ENCODE assay signal across 8 cellular contexts in genomic region chrX:13014111-13015094, GRCh38. TPM values are rescaled to one million over a fixed set of nuclear protein-coding genes. Genes with fewer than 3 reads are reported as not detected.
A peak's percentile ranks its signal among the peaks of the same experiment; 100 is the strongest.
DNase-seq lines count a peak whose midpoint lies in the region; ATAC-seq and TF ChIP-seq lines count a peak whose summit lies in the region.

No MANE protein-coding gene starts in this region.

- ATAC-seq in HG03025 (IDR thresholded peaks at IDR 0.05; ENCODE audit: low FRiP score, unreplicated experiment): peak; percentile 27
- peak; percentile 58 for ATAC-seq in activated T-helper 17 cell treated with anti-CD3 and anti-CD28 coated beads, Interleukin-2, amount 50 U/mL, for 72 hours (replicated peaks)

- peak overlapping the region in 1 of 8 donors; percentile 35 for H3K4me3 ChIP-seq in spleen

- H3K27me3 Mint-ChIP-seq in activated CD4-positive, alpha-beta T cell treated with anti-CD3 and anti-CD28 coated beads, Interleukin-2, amount 10 ng/mL, durations not matched to agents 24 days and 14 days: no peaks in the 10 kb centered on the region
- H3K27me3 Mint-ChIP-seq in activated T-helper 17 cell treated with anti-CD3 and anti-CD28 coated beads, Interleukin-2, amount 50 U/mL, for 72 hours: no peaks in the 10 kb centered on the region

- no peak for TF ChIP-seq POLR2A in spleen (IDR thresholded peaks at IDR 0.05)

- intact Hi-C loops in activated CD4-positive, alpha-beta T cell treated with anti-CD3 and anti-CD28 coated beads, Interleukin-2, amount 10 ng/mL, durations not matched to agents 24 days and 14 days (cut with micrococcal nuclease): loop anchor here (1.0 kb wide), 1 partner anchor 37 kb away; no protein-coding TSS in a partner anchor
- intact Hi-C loops in spleen (cut with DNase I; ENCODE audit: low total_unique reads): no loop called here

- peak overlapping the region; percentile 60 to 86 (median 76) for H3K27ac ChIP-seq in spleen

- H3K27me3 ChIP-seq in spleen (replicated peaks in 1 of 7): peaks cover 0 to 5% (median 0%) of the 10 kb centered on the region in 7 donors

- DNase-seq in activated CD4-positive, alpha-beta T cell treated with anti-CD3 and anti-CD28 coated beads, Interleukin-2, amount 10 ng/mL, durations not matched to agents 24 days and 14 days: no peak
- DNase-seq in activated CD4-positive, alpha-beta T cell treated with anti-CD3 and anti-CD28 coated beads, Interleukin-2, amount 50 U/mL, for 1 hour: no peak
- DNase-seq in spleen (no peak), amniotic stem cell (lab: John Stamatoyannopoulos, UW) (no peak), SIG-M5 (lab: John Stamatoyannopoulos, UW) (no peak), nucleus accumbens (lab: John Stamatoyannopoulos, UW) (no peak)

- H3K4me3 Mint-ChIP-seq in activated CD4-positive, alpha-beta T cell treated with anti-CD3 and anti-CD28 coated beads, Interleukin-2, amount 10 ng/mL, durations not matched to agents 24 days and 14 days: peak overlapping the region; percentile 51
- peak overlapping the region; percentile 80 for H3K4me3 Mint-ChIP-seq in activated T-helper 17 cell treated with anti-CD3 and anti-CD28 coated beads, Interleukin-2, amount 50 U/mL, for 72 hours

- H3K36me3 ChIP-seq in spleen: no peaks in the 10 kb centered on the region

- WGBS in spleen, 5 donors: 42 to 54% (median 49%) methylated on average over 7 of the region's 7 CpGs

- H3K4me1 Mint-ChIP-seq in activated CD4-positive, alpha-beta T cell treated with anti-CD3 and anti-CD28 coated beads, Interleukin-2, amount 10 ng/mL, durations not matched to agents 24 days and 14 days: peaks cover 44% of the 10 kb centered on the region
- H3K4me1 Mint-ChIP-seq in activated T-helper 17 cell treated with anti-CD3 and anti-CD28 coated beads, Interleukin-2, amount 50 U/mL, for 72 hours: peaks cover 22% of the 10 kb centered on the region

- no peaks in the 10 kb centered on the region for H3K9me3 ChIP-seq in spleen

- H3K36me3 Mint-ChIP-seq in activated CD4-positive, alpha-beta T cell treated with anti-CD3 and anti-CD28 coated beads, Interleukin-2, amount 10 ng/mL, durations not matched to agents 24 days and 14 days (ENCODE audit: low read depth): no peaks in the 10 kb centered on the region
- no peaks in the 10 kb centered on the region for H3K36me3 Mint-ChIP-seq in activated T-helper 17 cell treated with anti-CD3 and anti-CD28 coated beads, Interleukin-2, amount 50 U/mL, for 72 hours (ENCODE audit: low read depth)

- H3K9me3 Mint-ChIP-seq in activated CD4-positive, alpha-beta T cell treated with anti-CD3 and anti-CD28 coated beads, Interleukin-2, amount 10 ng/mL, durations not matched to agents 24 days and 14 days: no peaks in the 10 kb centered on the region
- H3K9me3 Mint-ChIP-seq in activated T-helper 17 cell treated with anti-CD3 and anti-CD28 coated beads, Interleukin-2, amount 50 U/mL, for 72 hours: no peaks in the 10 kb centered on the region

- H3K27ac Mint-ChIP-seq in activated CD4-positive, alpha-beta T cell treated with anti-CD3 and anti-CD28 coated beads, Interleukin-2, amount 10 ng/mL, durations not matched to agents 24 days and 14 days: peak overlapping the region; percentile 89
- H3K27ac Mint-ChIP-seq in activated T-helper 17 cell treated with anti-CD3 and anti-CD28 coated beads, Interleukin-2, amount 50 U/mL, for 72 hours: peak overlapping the region; percentile 91

- TF ChIP-seq CTCF in spleen (IDR thresholded peaks at IDR 0.05 in 8 of 11, conservative IDR thresholded peaks at IDR 0.05 in 3 of 11): no peak

- H3K4me1 ChIP-seq in spleen: peaks cover 15 to 63% (median 42%) of the 10 kb centered on the region in 6 donors

RNA-seq across cellular contexts. Expression of gene FAM9C, which starts 30.0 kb away (rescaled TPM):
- not detected in 2 replicates for total RNA-seq in activated CD4-positive, alpha-beta T cell treated with anti-CD3 and anti-CD28 coated beads, Interleukin-2, amount 10 ng/mL, durations not matched to agents 24 days and 14 days
- under 1 TPM in 1 of 2 donors, not detected in 1; 0.21 TPM for total RNA-seq in activated T-helper 17 cell treated with anti-CD3 and anti-CD28 coated beads, Interleukin-2, amount 50 U/mL, for 72 hours
- total RNA-seq in spleen: 10 to 100 TPM in 3 of 7 donors, under 1 TPM in 2, not detected in 2; 0.09 to 56.0 (median 12.3) TPM
- 10 to 100 TPM in 1 of 3 donors, under 1 TPM in 1, not detected in 1; 0.16 to 10.5 TPM for polyA plus RNA-seq in spleen

RNA-seq across cellular contexts. Expression of gene TMSB4X, which starts 39.5 kb away (rescaled TPM):
- total RNA-seq in activated CD4-positive, alpha-beta T cell treated with anti-CD3 and anti-CD28 coated beads, Interleukin-2, amount 10 ng/mL, durations not matched to agents 24 days and 14 days: 5,263 and 5,311 TPM in 2 replicates
- 1,000 to 10,000 TPM; 6,631 to 7,873 TPM for total RNA-seq in activated T-helper 17 cell treated with anti-CD3 and anti-CD28 coated beads, Interleukin-2, amount 50 U/mL, for 72 hours
- over 10,000 TPM in 3 of 7 donors, 1,000 to 10,000 TPM in 4; 6,343 to 12,135 (median 6,919) TPM for total RNA-seq in spleen
- over 10,000 TPM; 14,844 to 19,174 (median 17,521) TPM for polyA plus RNA-seq in spleen
